In genomic region chr13:94996445-94996844, GRCh38 we compare ENCODE assay signal across 1 cellular context.
TF ChIP-seq lines count a peak whose summit lies in the region.

No MANE protein-coding gene starts in this region.

TF ChIP-seq in GM23338, 12 proteins besides CTCF, POLR2A, EP300 and RAD21:
- peak; percentile 90 for TF ChIP-seq ZNF462 (CRISPR knock-in tag; IDR thresholded peaks at IDR 0.05)
- no peak for TF ChIP-seq POLR2AphosphoS5 (IDR thresholded peaks at IDR 0.05; ENCODE audit: low read depth)
- no peak for TF ChIP-seq STAT1 (IDR thresholded peaks at IDR 0.05; ENCODE audit: unreplicated experiment)
- TF ChIP-seq ZNF114 (CRISPR knock-in tag; IDR thresholded peaks at IDR 0.05): peak; percentile 40; the same call in 1 of the 2 replicates
- peak; percentile 60 for TF ChIP-seq NANOG (IDR thresholded peaks at IDR 0.05; ENCODE audit: borderline replicate concordance)
TF ChIP-seq in GM23338: peak in this region for 3.
